20 cellular contexts compared by ENCODE assay signal in the genomic region with DNA sequence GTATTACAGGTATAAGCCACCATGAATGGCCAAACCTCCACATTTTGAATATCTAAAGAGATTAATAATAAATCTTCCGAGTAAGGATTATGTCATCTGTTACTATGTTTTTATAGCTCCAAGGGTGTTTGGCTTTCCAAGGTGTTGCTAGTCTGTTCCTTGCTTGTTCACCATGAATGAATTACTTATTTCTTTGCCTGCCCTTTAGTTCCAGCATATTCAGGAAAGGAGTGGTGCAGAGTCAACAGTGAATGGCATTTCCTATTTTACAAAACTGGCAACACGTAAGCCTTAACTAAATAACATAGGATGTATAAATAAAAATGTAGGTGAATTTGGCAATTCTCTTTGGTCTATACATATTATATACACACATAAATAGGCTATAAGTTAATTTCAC.
"Had no signal": no experiment of that assay in that cellular context is flagged by ENCODE, and none has a peak within 500 bp of the region (broad histone marks: within the 10 kb centered on the region; RNA-seq: fewer than 3 reads in every experiment).

No MANE protein-coding gene starts in this region.

- H3K4me3 ChIP-seq: breast epithelium, esophagus squamous epithelium, gastroesophageal sphincter, heart left ventricle, lower lobe of right lung, spleen had no signal

- DNase-seq: activated B cell treated with CpG ODN at 0.5 μM for 24 hours; activated CD4-positive, alpha-beta T cell treated with anti-CD3 and anti-CD28 coated beads for 4 hours; activated CD4-positive, alpha-beta T cell treated with anti-CD3 and anti-CD28 coated beads, Interleukin-2, amount 50 U/mL, for 48 hours; activated CD8-positive, alpha-beta memory T cell treated with anti-CD3 and anti-CD28 coated beads, Interleukin-2, amount 50 U/mL, for 48 hours; activated naive CD4-positive, alpha-beta T cell treated with Interleukin-2 at 50 U/mL for 16 hours; activated naive CD8-positive, alpha-beta T cell treated with anti-CD3 and anti-CD28 coated beads for 36 hours; activated T-cell treated with anti-CD3 and anti-CD28 coated beads, Interleukin-2, amount 50 U/mL, for 48 hours; effector memory CD4-positive, alpha-beta T cell; esophagus squamous epithelium; heart left ventricle; lower lobe of right lung; natural killer cell; spleen; stimulated activated CD4-positive, alpha-beta T cell treated with anti-CD3 and anti-CD28 coated beads, Interleukin-4, amount 100 ng/mL, for 24 hours; stimulated activated naive CD4-positive, alpha-beta T cell treated with Interleukin-2 at 50 U/mL for 16 hours; SW 1271; T-helper 17 cell had no signal

- ATAC-seq: gastroesophageal sphincter, heart left ventricle, T-helper 17 cell had no signal

- FAIRE-seq: islet of Langerhans had no signal

- H3K27me3 ChIP-seq: breast epithelium, esophagus squamous epithelium, gastroesophageal sphincter, heart left ventricle, spleen had no signal

- H3K36me3 ChIP-seq: breast epithelium, esophagus squamous epithelium, gastroesophageal sphincter, heart left ventricle, lower lobe of right lung, spleen had no signal

- H3K9me3 ChIP-seq: breast epithelium, esophagus squamous epithelium, gastroesophageal sphincter, heart left ventricle, lower lobe of right lung, spleen had no signal

- H3K4me1 ChIP-seq: gastroesophageal sphincter had no signal
